26 cellular contexts compared by ENCODE assay signal in the genomic region with DNA sequence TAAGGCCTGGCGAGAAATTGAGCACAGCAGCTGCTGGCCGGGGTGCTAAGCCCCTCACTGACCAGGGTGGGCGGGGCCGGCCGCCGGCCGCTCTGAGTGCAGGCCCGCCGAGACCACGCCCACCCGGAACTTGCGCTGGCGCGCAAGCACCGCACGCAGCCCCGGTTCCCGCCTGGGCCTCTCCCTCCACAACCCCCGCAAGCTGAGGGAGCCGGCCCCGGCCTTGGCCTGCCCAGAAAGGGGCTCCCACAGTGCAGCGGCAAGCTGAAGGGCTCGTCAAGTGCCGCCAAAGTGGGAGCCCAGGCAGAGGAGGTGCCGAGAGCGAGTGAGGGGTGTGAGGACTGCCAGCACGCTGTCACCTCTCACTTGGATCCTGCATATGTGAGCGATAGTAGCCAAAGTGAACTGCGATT.
DNase-seq lines count a peak whose midpoint lies in the region; ATAC-seq, FAIRE-seq and TF ChIP-seq lines count a peak whose summit lies in the region.
"Had no signal": no experiment of that assay in that cellular context is flagged by ENCODE, and none has a peak within 500 bp of the region (broad histone marks: within the 10 kb centered on the region; RNA-seq: fewer than 3 reads in every experiment).

No MANE protein-coding gene starts in this region.

- intact Hi-C loops in Right ventricle myocardium superior (cut with DNase I) (no loop called here), cardiac septum (cut with DNase I) (no loop called here), upper lobe of right lung (cut with DNase I) (no loop called here), HepG2 (cut with micrococcal nuclease; ENCODE audit: unreplicated experiment) (no loop called here)

- in situ Hi-C loops in HepG2 (cut with HindIII; ENCODE audit: extremely low pct_ligation_motif_present, low pct_unique_long_range_greater_than_20kb), result no loop called here

- H3K4me3 ChIP-seq in upper lobe of right lung, result no peak overlapping the region
- H3K4me3 ChIP-seq in HepG2 (replicated peaks in 1 of 3; ENCODE audit: insufficient read depth in 1 of 3, low read depth in 2 of 3, low read length in 3 of 3), result no peak overlapping the region
- H3K4me3 ChIP-seq: mucosa of descending colon, right lobe of liver, tibial nerve had no signal

- POLR2A ChIA-PET in HepG2 (lab: Yijun Ruan, JAX), result no interaction called here

- ATAC-seq in Right ventricle myocardium superior (ENCODE audit: poor library complexity) (peak; percentile 58), foreskin keratinocyte (peak; percentile 20), upper lobe of right lung (peak; percentile 43), HepG2 (no peak)
- ATAC-seq: activated naive CD4-positive, alpha-beta T cell treated with anti-CD3 and anti-CD28 coated beads, Interleukin-2, amount 50 U/mL, for 72 hours; activated T-cell treated with anti-CD3 and anti-CD28 coated beads, Interleukin-2, amount 50 U/mL, for 4 hours; left colon; mucosa of descending colon; right lobe of liver; stimulated activated naive B cell treated with anti-CD40 and anti-IgM and Interleukin-4, amounts not matched to agents 10 μg/mL and 1 μg/mL and 100 μg/mL, for 72 hours had no signal

- H2AFZ ChIP-seq in HepG2 (ENCODE audit: low read length), result no peak overlapping the region

- TF ChIP-seq POLR2A in HepG2 (IDR thresholded peaks at IDR 0.05; ENCODE audit: insufficient read depth in 1 of 2, low read depth in 2 of 2, low read length in 2 of 2), result no peak

- TF ChIP-seq CTCF in foreskin keratinocyte (conservative IDR thresholded peaks at IDR 0.05), result no peak
- TF ChIP-seq CTCF in upper lobe of right lung (IDR thresholded peaks at IDR 0.05), result no peak
- TF ChIP-seq CTCF in HFFc6 (IDR thresholded peaks at IDR 0.05), result no peak
- TF ChIP-seq CTCF in HepG2 (CRISPR knock-in tag; IDR thresholded peaks at IDR 0.05), result no peak

- H3K4me1 ChIP-seq in foreskin keratinocyte (no peaks in the 10 kb centered on the region), upper lobe of right lung (no peaks in the 10 kb centered on the region), HepG2 (ENCODE audit: insufficient read depth, low read length) (no peaks in the 10 kb centered on the region)
- H3K4me1 ChIP-seq: right lobe of liver had no signal

- no peak overlapping the region for H3K27ac Mint-ChIP-seq in HFFc6
- H3K27ac Mint-ChIP-seq: activated naive CD4-positive, alpha-beta T cell treated with anti-CD3 and anti-CD28 coated beads, Interleukin-2, amount 50 U/mL, for 72 hours; brain; CD4-positive, alpha-beta T cell; stimulated activated naive B cell treated with anti-CD40 and anti-IgM and Interleukin-4, amounts not matched to agents 10 μg/mL and 1 μg/mL and 100 μg/mL, for 72 hours had no signal

- no peaks in the 10 kb centered on the region for H3K9me3 ChIP-seq in upper lobe of right lung
- no peaks in the 10 kb centered on the region for H3K9me3 ChIP-seq in HepG2 (ENCODE audit: low read length)
- H3K9me3 ChIP-seq: mucosa of descending colon, right lobe of liver, tibial nerve had no signal

- TF ChIP-seq EP300 in HepG2 (IDR thresholded peaks at IDR 0.05; ENCODE audit: low read depth in 2 of 2, low read length in 2 of 2) (no peak), HepG2 (CRISPR knock-in tag; IDR thresholded peaks at IDR 0.05; ENCODE audit: borderline replicate concordance) (no peak)

- H3K36me3 Mint-ChIP-seq in HFFc6 (ENCODE audit: low read depth), result no peaks in the 10 kb centered on the region
- H3K36me3 Mint-ChIP-seq: brain; stimulated activated naive B cell treated with anti-CD40 and anti-IgM and Interleukin-4, amounts not matched to agents 10 μg/mL and 1 μg/mL and 100 μg/mL, for 72 hours had no signal

- no peak for FAIRE-seq in HepG2 (lab: Jason Lieb, UNC)
- FAIRE-seq: frontal cortex, TTC549 had no signal

- H3K36me3 ChIP-seq in upper lobe of right lung (no peaks in the 10 kb centered on the region), HepG2 (replicated peaks in 1 of 2; ENCODE audit: control insufficient read depth in 1 of 2, insufficient read depth in 2 of 2, low read length in 2 of 2) (no peaks in the 10 kb centered on the region)
- H3K36me3 ChIP-seq: right lobe of liver, tibial nerve had no signal

- H3K27ac ChIP-seq in foreskin keratinocyte (no peak overlapping the region), upper lobe of right lung (no peak overlapping the region), HepG2 (ENCODE audit: extremely low read length, insufficient read depth, low read length) (no peak overlapping the region)
- H3K27ac ChIP-seq: epithelial cell of prostate, right lobe of liver, tibial nerve had no signal

- H3K9me3 Mint-ChIP-seq in HFFc6, result no peaks in the 10 kb centered on the region
- H3K9me3 Mint-ChIP-seq: activated T-cell treated with anti-CD3 and anti-CD28 coated beads, Interleukin-2, amount 50 U/mL, for 4 hours; CD4-positive, alpha-beta T cell had no signal

- DNase-seq in Right ventricle myocardium superior, result no peak
- DNase-seq in cardiac septum (ENCODE audit: low spot score), result no peak
- peak; percentile 12 for DNase-seq in NCI-H2227 treated with DMSO at 0.1 percent for 48 hours (lab: John Stamatoyannopoulos, UW)
- no peak for DNase-seq in foreskin keratinocyte
- peak; percentile 57 for DNase-seq in upper lobe of right lung
- no peak for DNase-seq in HFFc6
- no peak for DNase-seq in HepG2 (ENCODE audit: low spot score)
- no peak for DNase-seq in kidney glomerular epithelial cell (lab: John Stamatoyannopoulos, UW)
- DNase-seq: activated T-cell treated with anti-CD3 and anti-CD28 coated beads, Interleukin-2, amount 50 U/mL, for 4 hours; dermis blood vessel endothelial cell; DND-41; HCEC 1CT; KBM-7; left colon; NK-92 treated with Interleukin-12 subunit alpha and Interleukin-12 subunit beta, amount 100 ng/mL, for 24 hours; RPMI8226; stimulated activated naive B cell treated with anti-CD40 and anti-IgM and Interleukin-4, amounts not matched to agents 10 μg/mL and 1 μg/mL and 100 μg/mL, for 72 hours had no signal

- H3K4me1 Mint-ChIP-seq in HFFc6 (ENCODE audit: low read depth), result peaks cover 30% of the 10 kb centered on the region
- H3K4me1 Mint-ChIP-seq: stimulated activated naive B cell treated with anti-CD40 and anti-IgM and Interleukin-4, amounts not matched to agents 10 μg/mL and 1 μg/mL and 100 μg/mL, for 72 hours had no signal

- H3K4me3 Mint-ChIP-seq in HFFc6, result no peak overlapping the region
- H3K4me3 Mint-ChIP-seq: activated T-cell treated with anti-CD3 and anti-CD28 coated beads, Interleukin-2, amount 50 U/mL, for 4 hours; brain; CD4-positive, alpha-beta T cell; stimulated activated naive B cell treated with anti-CD40 and anti-IgM and Interleukin-4, amounts not matched to agents 10 μg/mL and 1 μg/mL and 100 μg/mL, for 72 hours had no signal

- H3K27me3 Mint-ChIP-seq in HFFc6 (ENCODE audit: insufficient read depth), result no peaks in the 10 kb centered on the region
- H3K27me3 Mint-ChIP-seq: CD4-positive, alpha-beta T cell; stimulated activated naive B cell treated with anti-CD40 and anti-IgM and Interleukin-4, amounts not matched to agents 10 μg/mL and 1 μg/mL and 100 μg/mL, for 72 hours had no signal

- 54% methylated on average over 6 of the region's 29 CpGs for WGBS in HepG2 (ENCODE audit: low lambda C conversion rate)

- BruUV-seq in HepG2 (replicated peaks; lab: Mats Ljungman, UMichigan), result no TSS peak

- CTCF ChIA-PET in HepG2 (lab: Yijun Ruan, JAX; ENCODE audit: low intra/inter-chr PET ratio, low total read pairs), result no interaction called here

- no peaks in the 10 kb centered on the region for H3K79me2 ChIP-seq in HepG2 (ENCODE audit: insufficient read depth, low read length)

- no peak overlapping the region for H3K9ac ChIP-seq in HepG2 (ENCODE audit: insufficient read depth, low read depth, low read length)

- no peak overlapping the region for H3K4me2 ChIP-seq in HepG2 (ENCODE audit: low read depth, low read length)

- no peak for TF ChIP-seq RAD21 in HepG2 (CRISPR knock-in tag; IDR thresholded peaks at IDR 0.05)

- H3K27me3 ChIP-seq in foreskin keratinocyte, result no peaks in the 10 kb centered on the region
- H3K27me3 ChIP-seq in upper lobe of right lung, result no peaks in the 10 kb centered on the region
- no peaks in the 10 kb centered on the region for H3K27me3 ChIP-seq in HepG2 (ENCODE audit: control insufficient read depth in 1 of 2, insufficient read depth in 2 of 2, low read length in 2 of 2)
- H3K27me3 ChIP-seq: right lobe of liver, tibial nerve had no signal

- no peaks in the 10 kb centered on the region for H4K20me1 ChIP-seq in HepG2 (ENCODE audit: insufficient read depth, low read length)

TF ChIP-seq in HepG2, 621 proteins besides CTCF, POLR2A, EP300 and RAD21 (continues in another document):
- TF ChIP-seq, protein P1, sequence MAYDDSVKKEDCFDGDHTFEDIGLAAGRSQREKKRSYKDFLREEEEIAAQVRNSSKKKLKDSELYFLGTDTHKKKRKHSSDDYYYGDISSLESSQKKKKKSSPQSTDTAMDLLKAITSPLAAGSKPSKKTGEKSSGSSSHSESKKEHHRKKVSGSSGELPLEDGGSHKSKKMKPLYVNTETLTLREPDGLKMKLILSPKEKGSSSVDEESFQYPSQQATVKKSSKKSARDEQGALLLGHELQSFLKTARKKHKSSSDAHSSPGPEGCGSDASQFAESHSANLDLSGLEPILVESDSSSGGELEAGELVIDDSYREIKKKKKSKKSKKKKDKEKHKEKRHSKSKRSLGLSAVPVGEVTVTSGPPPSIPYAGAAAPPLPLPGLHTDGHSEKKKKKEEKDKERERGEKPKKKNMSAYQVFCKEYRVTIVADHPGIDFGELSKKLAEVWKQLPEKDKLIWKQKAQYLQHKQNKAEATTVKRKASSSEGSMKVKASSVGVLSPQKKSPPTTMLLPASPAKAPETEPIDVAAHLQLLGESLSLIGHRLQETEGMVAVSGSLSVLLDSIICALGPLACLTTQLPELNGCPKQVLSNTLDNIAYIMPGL (CRISPR knock-in tag; IDR thresholded peaks at IDR 0.05; ENCODE audit: borderline replicate concordance in 1 of 2, low read depth in 1 of 2), result no peak
- TF ChIP-seq, protein P2, sequence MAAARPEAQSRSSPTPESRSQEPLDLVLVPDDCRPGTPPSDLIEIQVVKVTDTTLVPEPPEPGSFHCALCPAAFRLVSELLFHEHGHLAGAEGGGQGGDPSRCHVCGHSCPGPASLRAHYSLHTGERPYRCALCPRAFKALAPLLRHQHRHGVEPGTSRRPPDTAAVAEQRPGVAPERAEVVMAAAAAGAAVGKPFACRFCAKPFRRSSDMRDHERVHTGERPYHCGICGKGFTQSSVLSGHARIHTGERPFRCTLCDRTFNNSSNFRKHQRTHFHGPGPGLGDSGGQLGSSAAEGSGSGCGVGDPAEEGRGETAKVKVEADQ (CRISPR knock-in tag; IDR thresholded peaks at IDR 0.05; ENCODE audit: borderline replicate concordance), result no peak
- TF ChIP-seq ZSCAN9 (CRISPR knock-in tag; IDR thresholded peaks at IDR 0.05; ENCODE audit: borderline replicate concordance) (no peak), NR2F2 (IDR thresholded peaks at IDR 0.05; ENCODE audit: borderline replicate concordance, low read depth) (no peak), ZBTB20 (CRISPR knock-in tag; IDR thresholded peaks at IDR 0.05; ENCODE audit: borderline replicate concordance, low read depth) (no peak), NAIF1 (CRISPR knock-in tag; IDR thresholded peaks at IDR 0.05; ENCODE audit: borderline replicate concordance) (no peak), NFYB (CRISPR knock-in tag; IDR thresholded peaks at IDR 0.05) (no peak), ERF (CRISPR knock-in tag; IDR thresholded peaks at IDR 0.05) (no peak), ZNF547 (CRISPR knock-in tag; IDR thresholded peaks at IDR 0.05) (no peak), HNRNPH1 (optimal IDR thresholded peaks at IDR 0.05; ENCODE audit: low read depth, low read length) (no peak)

Comparison
In these comparisons a context has a peak if more than half of its experiments do, and no peak if none do; other contexts are left out.
1. DNase-seq: peak in NCI-H2227 treated with DMSO at 0.1 percent for 48 hours (single experiment) and upper lobe of right lung (single experiment); none in Right ventricle myocardium superior (single experiment), cardiac septum (single experiment), foreskin keratinocyte (0 of 2), HFFc6 (single experiment), HepG2 (single experiment) and kidney glomerular epithelial cell (single experiment).